ENCODE assay signal across 25 cellular contexts in genomic region chr7:96021533-96021932, GRCh38.
"Had no signal": no experiment of that assay in that cellular context is flagged by ENCODE, and none has a peak within 500 bp of the region (broad histone marks: within the 10 kb centered on the region; RNA-seq: fewer than 3 reads in every experiment).

No MANE protein-coding gene starts in this region.

- H3K27me3 ChIP-seq: brain microvascular endothelial cell, esophagus muscularis mucosa, hepatocyte, left lung, stomach, uterus had no signal

- DNase-seq: activated gamma-delta T cell treated with Interleukin-2 at 50 U/mL for 16 hours; activated T-cell treated with anti-CD3 and anti-CD28 coated beads, Interleukin-2, amount 50 U/mL, for 1 hour; aorta; brain microvascular endothelial cell; effector memory CD8-positive, alpha-beta T cell; immature natural killer cell; kidney glomerular epithelial cell; left lung; naive thymus-derived CD8-positive, alpha-beta T cell; small intestine; stimulated activated CD4-positive, alpha-beta T cell treated with anti-CD3 and anti-CD28 coated beads, Interleukin-2, amount 100 ng/mL, for 24 hours; stomach; T-helper 9 cell; trophoblast cell; uterus had no signal

- H3K4me1 ChIP-seq: esophagus muscularis mucosa, left lung, uterus had no signal

- H3K79me2 ChIP-seq: hepatocyte had no signal

- H3K4me3 ChIP-seq: esophagus muscularis mucosa, hepatocyte, left lung, stomach, uterus had no signal

- H3K27ac Mint-ChIP-seq: activated naive CD4-positive, alpha-beta T cell treated with anti-CD3 and anti-CD28 coated beads, Interleukin-2, amount 50 U/mL, for 72 hours; effector memory CD8-positive, alpha-beta T cell; immature natural killer cell; mesothelial cell of epicardium; naive thymus-derived CD8-positive, alpha-beta T cell; stimulated activated memory B cell treated with anti-CD40 and anti-IgM and Interleukin-4, amounts not matched to agents 10 μg/mL and 1 μg/mL and 100 μg/mL, for 72 hours; WTC11 had no signal

- H3K4me2 ChIP-seq: hepatocyte had no signal

- H3K36me3 ChIP-seq: brain microvascular endothelial cell, esophagus muscularis mucosa, left lung, stomach, uterus had no signal

- H3K27ac ChIP-seq: brain microvascular endothelial cell, esophagus muscularis mucosa, hepatocyte, left lung, stomach, uterus had no signal

- H3K4me3 Mint-ChIP-seq: central memory CD8-positive, alpha-beta T cell; effector memory CD8-positive, alpha-beta T cell; immature natural killer cell; mesothelial cell of epicardium; naive thymus-derived CD8-positive, alpha-beta T cell; stimulated activated memory B cell treated with anti-CD40 and anti-IgM and Interleukin-4, amounts not matched to agents 10 μg/mL and 1 μg/mL and 100 μg/mL, for 72 hours; WTC11 had no signal

- H3K9me3 ChIP-seq: esophagus muscularis mucosa, left lung, stomach, uterus had no signal

- H3K9me3 Mint-ChIP-seq: activated naive CD4-positive, alpha-beta T cell treated with anti-CD3 and anti-CD28 coated beads, Interleukin-2, amount 50 U/mL, for 72 hours; central memory CD8-positive, alpha-beta T cell had no signal

- H3K4me1 Mint-ChIP-seq: central memory CD8-positive, alpha-beta T cell; immature natural killer cell; naive thymus-derived CD8-positive, alpha-beta T cell; stimulated activated memory B cell treated with anti-CD40 and anti-IgM and Interleukin-4, amounts not matched to agents 10 μg/mL and 1 μg/mL and 100 μg/mL, for 72 hours; WTC11 had no signal

- H2AFZ ChIP-seq: hepatocyte had no signal

- H3K36me3 Mint-ChIP-seq: activated naive CD4-positive, alpha-beta T cell treated with anti-CD3 and anti-CD28 coated beads, Interleukin-2, amount 50 U/mL, for 72 hours; immature natural killer cell; mesothelial cell of epicardium; naive thymus-derived CD8-positive, alpha-beta T cell; stimulated activated memory B cell treated with anti-CD40 and anti-IgM and Interleukin-4, amounts not matched to agents 10 μg/mL and 1 μg/mL and 100 μg/mL, for 72 hours; WTC11 had no signal

- ATAC-seq: activated naive CD4-positive, alpha-beta T cell treated with anti-CD3 and anti-CD28 coated beads, Interleukin-2, amount 50 U/mL, for 72 hours; effector memory CD8-positive, alpha-beta T cell; left lung; naive thymus-derived CD8-positive, alpha-beta T cell; sciatic nerve; stimulated activated memory B cell treated with anti-CD40 and anti-IgM and Interleukin-4, amounts not matched to agents 10 μg/mL and 1 μg/mL and 100 μg/mL, for 72 hours; WTC11 had no signal

- FAIRE-seq: colon, endothelial cell of umbilical vein, small intestine had no signal
